In genomic region chr9:109907400-109907799, GRCh38 we compare ENCODE assay signal across 9 cellular contexts.
DNase-seq lines count a peak whose midpoint lies in the region; ATAC-seq and TF ChIP-seq lines count a peak whose summit lies in the region.
"Had no signal": no experiment of that assay in that cellular context is flagged by ENCODE, and none has a peak within 500 bp of the region (broad histone marks: within the 10 kb centered on the region; RNA-seq: fewer than 3 reads in every experiment).

No MANE protein-coding gene starts in this region.

- in situ Hi-C loops in Caki2 (cut with HindIII; ENCODE audit: low pct_unique_long_range_greater_than_20kb, low sequenced_read_pairs) (no loop called here), IMR-90 (cut with MboI; ENCODE audit: low sequenced_read_pairs) (no loop called here)

- H2BK20ac ChIP-seq in IMR-90 (ENCODE audit: low read depth, low read length) = peak overlapping the region; percentile 2

- peak overlapping the region; percentile 42; the same call in 2 of the 3 replicates for H2BK15ac ChIP-seq in IMR-90 (ENCODE audit: low read depth, low read length)

- H4K8ac ChIP-seq in IMR-90 (ENCODE audit: low read depth in 2 of 2, low read length in 2 of 2) = peak overlapping the region; percentile 68 to 75; a peak in 3 of 4 replicates

- H3K14ac ChIP-seq in IMR-90 (replicated peaks; ENCODE audit: low read depth, low read length) = peak overlapping the region; percentile 2; the same call in 1 of the 2 replicates

- H3K4me3 ChIP-seq in IMR-90 (ENCODE audit: insufficient read depth, low read depth, low read length) = no peak overlapping the region

- H3K27ac ChIP-seq in IMR-90 (ENCODE audit: insufficient read depth, low read length) = peak overlapping the region; percentile 76

- H2AFZ ChIP-seq in IMR-90 (replicated peaks; ENCODE audit: low read length, poor library complexity) = no peak overlapping the region

- POLR2A ChIA-PET in IMR-90 (lab: Charles Lee; ENCODE audit: unreplicated experiment) = interaction anchor here (0.6 to 1.2 kb wide), 2 partner anchors 145 to 183 kb away, joined by 3 to 4 read pairs; no protein-coding TSS in a partner anchor

- H2BK120ac ChIP-seq in IMR-90 (ENCODE audit: low read depth, low read length) = peak overlapping the region; percentile 90

- H3K36me3 ChIP-seq in IMR-90 (ENCODE audit: control insufficient read depth, insufficient read depth, low read length) = no peaks in the 10 kb centered on the region

- no peak overlapping the region for H3K4me2 ChIP-seq in IMR-90 (ENCODE audit: low read depth, low read length)

- WGBS in IMR-90 (ENCODE audit: extremely low coverage in 2 of 2, insufficient read length in 1 of 2), 2 experiments = 75% methylated on average over 2 of the region's 5 CpGs; no CpG with 5 or more reads in 1 of the 2 experiments

- intact Hi-C loops in IMR-90 (cut with micrococcal nuclease) (loop anchor here (1.0 kb wide), 1 partner anchor 246 kb away; no protein-coding TSS in a partner anchor), left colon (cut with DNase I, micrococcal nuclease) (loop anchor here in 1 of 2 donors (10.0 kb wide), 1 partner anchor 247 kb away; no protein-coding TSS in a partner anchor)

- H3K9me3 ChIP-seq in IMR-90 (ENCODE audit: control insufficient read depth, insufficient read depth, low read length) = no peaks in the 10 kb centered on the region

- no peaks in the 10 kb centered on the region for H3K27me3 ChIP-seq in IMR-90 (ENCODE audit: control insufficient read depth, insufficient read depth, low read length)

- dilution Hi-C loops in IMR-90 (cut with HindIII; ENCODE audit: low sequenced_read_pairs, unreplicated experiment) = no loop called here

- H3K4me1 ChIP-seq in IMR-90 (ENCODE audit: control insufficient read depth, insufficient read depth, low read length) = peaks cover 29% of the 10 kb centered on the region

- peak overlapping the region; percentile 18 for H3K23ac ChIP-seq in IMR-90 (ENCODE audit: low read depth, low read length)

- peak overlapping the region; percentile 59 for H2BK5ac ChIP-seq in IMR-90 (ENCODE audit: low read depth, low read length, poor library complexity, severe bottlenecking)

- peak overlapping the region; percentile 34 for H2AK9ac ChIP-seq in IMR-90 (replicated peaks; ENCODE audit: low read depth, low read length, poor library complexity)

- H3K9ac ChIP-seq in IMR-90 (ENCODE audit: low read depth, low read length) = peak overlapping the region; percentile 24; the same call in 1 of the 2 replicates

- H4K20me1 ChIP-seq in IMR-90 (ENCODE audit: insufficient read depth, low read length) = peaks cover 11% of the 10 kb centered on the region

- H3K79me1 ChIP-seq in IMR-90 (ENCODE audit: low read depth in 1 of 2, low read length in 2 of 2) = peaks cover 26 to 70% of the 10 kb centered on the region in 2 experiments

- no peak for TF ChIP-seq CTCF in IMR-90 (conservative IDR thresholded peaks at IDR 0.05; ENCODE audit: low read depth, low read length)

- ATAC-seq in GM21526 (IDR thresholded peaks at IDR 0.05; ENCODE audit: low FRiP score, unreplicated experiment) (peak; percentile 67), IMR-90 (ENCODE audit: low read depth) (no peak), left colon (peak; percentile 82)
- ATAC-seq: Panc1 had no signal

- BruUV-seq in IMR-90 (replicated peaks; lab: Mats Ljungman, UMichigan) = no TSS peak

- CTCF ChIA-PET in IMR-90 (lab: Yijun Ruan, JAX) = interaction anchor here (1.7 kb wide), 1 partner anchor 151 kb away, joined by 4 read pairs; no protein-coding TSS in a partner anchor

- peak; percentile 33 for DNase-seq in Caki2 (ENCODE audit: low read depth)
- no peak for DNase-seq in IMR-90
- DNase-seq in left colon = peak; percentile 51 to 61
- no peak for DNase-seq in NCI-H2107 (lab: John Stamatoyannopoulos, UW)
- no peak for DNase-seq in NCI-H128 (lab: John Stamatoyannopoulos, UW; ENCODE audit: unreplicated experiment)
- DNase-seq in HK-2 (ENCODE audit: unreplicated experiment) = no peak
- DNase-seq in KG1 (lab: John Stamatoyannopoulos, UW) = no peak

- peaks cover 39% of the 10 kb centered on the region for H3K9me1 ChIP-seq in IMR-90 (ENCODE audit: insufficient read depth, low read length)

- TF ChIP-seq RAD21 in IMR-90 (IDR thresholded peaks at IDR 0.05; ENCODE audit: low read length) = no peak

- TF ChIP-seq POLR2A in IMR-90 (IDR thresholded peaks at IDR 0.05; ENCODE audit: low read depth, low read length) = no peak

- H2AK5ac ChIP-seq in IMR-90 (ENCODE audit: low read depth, low read length) = peak overlapping the region; percentile 79

- H4K91ac ChIP-seq in IMR-90 (ENCODE audit: insufficient read depth, low read depth, low read length) = peak overlapping the region; percentile 71

- H3K56ac ChIP-seq in IMR-90 (ENCODE audit: extremely low read depth, insufficient read depth, low read length) = peak overlapping the region; percentile 16; the same call in 1 of the 2 replicates

- peak overlapping the region; percentile 79 for H3K18ac ChIP-seq in IMR-90 (ENCODE audit: low read depth, low read length)

- peak overlapping the region; percentile 10 for H3K4ac ChIP-seq in IMR-90 (ENCODE audit: low read depth, low read length)

- H4K5ac ChIP-seq in IMR-90 (ENCODE audit: low read depth, low read length) = peak overlapping the region; percentile 47

TF ChIP-seq in IMR-90, 13 proteins besides CTCF, POLR2A, EP300 and RAD21:
- TF ChIP-seq MXI1 (IDR thresholded peaks at IDR 0.05; ENCODE audit: borderline replicate concordance, low read depth, low read length) = no peak
- no peak for TF ChIP-seq FOS (IDR thresholded peaks at IDR 0.05; ENCODE audit: low read depth, low read length)
- TF ChIP-seq SMC3 (IDR thresholded peaks at IDR 0.05; ENCODE audit: low read depth, low read length) = no peak
- no peak for TF ChIP-seq BHLHE40 (IDR thresholded peaks at IDR 0.05; ENCODE audit: low read depth, low read length)
- TF ChIP-seq RCOR1 (IDR thresholded peaks at IDR 0.05; ENCODE audit: insufficient replicate concordance, low read length) = no peak
- TF ChIP-seq NFE2L2 (IDR thresholded peaks at IDR 0.05; ENCODE audit: low read depth, low read length) = no peak
- TF ChIP-seq MAFK (IDR thresholded peaks at IDR 0.05; ENCODE audit: low read depth, low read length) = no peak
- no peak for TF ChIP-seq CHD1 (IDR thresholded peaks at IDR 0.05; ENCODE audit: low read depth, low read length)
- TF ChIP-seq USF2 (IDR thresholded peaks at IDR 0.05; ENCODE audit: low read depth, low read length) = no peak
- TF ChIP-seq ELK1 (IDR thresholded peaks at IDR 0.05; ENCODE audit: borderline replicate concordance, low read depth, low read length) = no peak
- no peak for TF ChIP-seq RFX5 (IDR thresholded peaks at IDR 0.05; ENCODE audit: low read depth, low read length)
- no peak for TF ChIP-seq MAZ (IDR thresholded peaks at IDR 0.05; ENCODE audit: borderline replicate concordance, low read depth, low read length)

Comparison
In these comparisons a context has a peak if more than half of its experiments do, and no peak if none do; other contexts are left out.
1. DNase-seq: peak in Caki2 (single experiment) and left colon (2 of 2); none in IMR-90 (single experiment), NCI-H2107 (single experiment), NCI-H128 (single experiment), HK-2 (single experiment) and KG1 (single experiment).